In genomic region chr17:64073771-64074703, GRCh38 we compare ENCODE assay signal across 1 cellular context.
TF ChIP-seq lines count a peak whose summit lies in the region.

No MANE protein-coding gene starts in this region.

TF ChIP-seq in GM12878, 131 proteins besides CTCF, POLR2A, EP300 and RAD21 (continued from another document and continues in another):
- TF ChIP-seq PRDM15 (CRISPR knock-in tag; IDR thresholded peaks at IDR 0.05) (no peak), RUNX3 (IDR thresholded peaks at IDR 0.05; ENCODE audit: low read length) (peak; percentile 49), FOXK2 (IDR thresholded peaks at IDR 0.05) (no peak), FOS (IDR thresholded peaks at IDR 0.05; ENCODE audit: borderline replicate concordance, extremely low read depth, insufficient read length) (no peak), ZNF622 (IDR thresholded peaks at IDR 0.05) (no peak), SMC3 (IDR thresholded peaks at IDR 0.05; ENCODE audit: borderline replicate concordance, low read length) (peak; percentile 7; the same call in 1 of the 2 replicates), SRF (IDR thresholded peaks at IDR 0.05; ENCODE audit: low read depth in 2 of 2, low read length in 2 of 2) (0 out of 4 replicates have a peak, but pooled peaks of 1 of the 2 experiments have one; percentile 8), USF1 (IDR thresholded peaks at IDR 0.05; ENCODE audit: borderline replicate concordance, extremely low read length, insufficient read depth, low read depth, low read length) (no peak), RELA (IDR thresholded peaks at IDR 0.05; ENCODE audit: borderline replicate concordance, partially characterized antibody) (no peak), ETV6 (conservative IDR thresholded peaks at IDR 0.05 in 1 of 2, IDR thresholded peaks at IDR 0.05 in 1 of 2; ENCODE audit: borderline replicate concordance in 1 of 2, low read depth in 1 of 2) (peak in 1 of 2 experiments; percentile 75; a peak in 1 of 4 replicates), REST (IDR thresholded peaks at IDR 0.05; ENCODE audit: low read depth, low read length) (no peak), ZNF24 (IDR thresholded peaks at IDR 0.05) (peak; percentile 41; the same call in 1 of the 2 replicates), ATF3 (IDR thresholded peaks at IDR 0.05; ENCODE audit: borderline replicate concordance, extremely low read depth, low read depth, low read length) (no peak), MEF2B (IDR thresholded peaks at IDR 0.05; ENCODE audit: partially characterized antibody, poor library complexity, severe bottlenecking) (peak; percentile 63), MTA3 (IDR thresholded peaks at IDR 0.05; ENCODE audit: borderline replicate concordance, low read length) (peak; percentile 88; the same call in 1 of the 2 replicates), SIN3A (IDR thresholded peaks at IDR 0.05; ENCODE audit: low read depth, low read length) (no peak), TCF3 (IDR thresholded peaks at IDR 0.05; ENCODE audit: borderline replicate concordance, insufficient read depth, low read depth, low read length) (no peak), TBL1XR1 (IDR thresholded peaks at IDR 0.05; ENCODE audit: low read depth, low read length) (no peak; the same call in 1 of the 2 replicates), HCFC1 (IDR thresholded peaks at IDR 0.05; ENCODE audit: low read length) (no peak), ATF7 (IDR thresholded peaks at IDR 0.05; ENCODE audit: low read depth) (peak; percentile 30; the same call in 1 of the 2 replicates), STAT1 (conservative IDR thresholded peaks at IDR 0.05) (no peak), BRCA1 (IDR thresholded peaks at IDR 0.05; ENCODE audit: low read depth, low read length) (no peak), NFXL1 (IDR thresholded peaks at IDR 0.05; ENCODE audit: borderline replicate concordance) (no peak), DPF2 (IDR thresholded peaks at IDR 0.05) (peak; percentile 89), NFIC (IDR thresholded peaks at IDR 0.05; ENCODE audit: low read depth, low read length) (peak; percentile 81), TCF7 (IDR thresholded peaks at IDR 0.05; ENCODE audit: borderline replicate concordance) (no peak), PML (IDR thresholded peaks at IDR 0.05; ENCODE audit: low read length) (no peak), E2F4 (IDR thresholded peaks at IDR 0.05; ENCODE audit: low read depth, low read length) (no peak), USF2 (IDR thresholded peaks at IDR 0.05; ENCODE audit: borderline replicate concordance, low read depth, low read length) (no peak), ZBTB33 (IDR thresholded peaks at IDR 0.05) (no peak), PKNOX1 (IDR thresholded peaks at IDR 0.05) (no peak), NR2F1 (conservative IDR thresholded peaks at IDR 0.05) (no peak), MTA2 (IDR thresholded peaks at IDR 0.05; ENCODE audit: low read depth) (peak; percentile 70), BHLHE40 (IDR thresholded peaks at IDR 0.05; ENCODE audit: borderline replicate concordance in 1 of 2, low read depth in 2 of 2, low read length in 1 of 2) (0 out of 4 replicates have a peak, but pooled peaks of 1 of the 2 experiments have one; percentile 31), SUPT20H (IDR thresholded peaks at IDR 0.05; ENCODE audit: borderline replicate concordance, control insufficient read depth, low read depth, low read length) (no peak), RAD51 (IDR thresholded peaks at IDR 0.05) (no peak), ASH2L (IDR thresholded peaks at IDR 0.05; ENCODE audit: borderline replicate concordance, low read depth) (0 out of 2 replicates have a peak, but pooled peaks have one; percentile 67), E4F1 (IDR thresholded peaks at IDR 0.05; ENCODE audit: borderline replicate concordance, partially characterized antibody) (no peak), PAX5 (IDR thresholded peaks at IDR 0.05; ENCODE audit: borderline replicate concordance, low read depth, low read length) (peak; percentile 53; the same call in 1 of the 2 replicates), SREBF2 (IDR thresholded peaks at IDR 0.05; ENCODE audit: low read length) (no peak), NFYA (IDR thresholded peaks at IDR 0.05; ENCODE audit: borderline replicate concordance, low read depth, low read length) (no peak), CHD4 (IDR thresholded peaks at IDR 0.05) (no peak), MLLT1 (IDR thresholded peaks at IDR 0.05) (0 out of 2 replicates have a peak, but pooled peaks have one; percentile 13)
